Comparison of ENCODE assay signal across 1 cellular context in the genomic region with DNA sequence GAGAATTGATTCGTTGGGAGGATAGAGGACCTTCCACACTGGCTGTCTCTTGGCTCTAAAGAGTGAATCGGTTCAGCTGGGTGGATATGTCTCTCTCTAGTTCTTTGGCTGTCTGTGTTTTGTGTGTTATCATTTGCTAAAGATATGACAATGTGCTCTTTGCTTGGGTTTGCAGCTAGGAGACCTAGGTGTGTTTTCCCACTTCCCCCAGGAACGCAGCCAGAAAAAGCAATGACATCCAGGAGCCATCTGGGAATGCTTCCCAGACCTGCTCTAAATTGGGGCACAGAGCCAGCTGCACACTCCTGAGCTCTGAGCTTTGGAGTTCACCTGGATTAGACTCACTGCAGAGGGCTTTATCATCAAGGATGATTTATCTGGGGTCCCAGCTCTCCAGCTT.
TF ChIP-seq lines count a peak whose summit lies in the region.

No MANE protein-coding gene starts in this region.

TF ChIP-seq in H1, 55 proteins besides CTCF, POLR2A, EP300 and RAD21 (continued from another document):
- TF ChIP-seq, protein P1, sequence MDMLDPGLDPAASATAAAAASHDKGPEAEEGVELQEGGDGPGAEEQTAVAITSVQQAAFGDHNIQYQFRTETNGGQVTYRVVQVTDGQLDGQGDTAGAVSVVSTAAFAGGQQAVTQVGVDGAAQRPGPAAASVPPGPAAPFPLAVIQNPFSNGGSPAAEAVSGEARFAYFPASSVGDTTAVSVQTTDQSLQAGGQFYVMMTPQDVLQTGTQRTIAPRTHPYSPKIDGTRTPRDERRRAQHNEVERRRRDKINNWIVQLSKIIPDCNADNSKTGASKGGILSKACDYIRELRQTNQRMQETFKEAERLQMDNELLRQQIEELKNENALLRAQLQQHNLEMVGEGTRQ (IDR thresholded peaks at IDR 0.05; ENCODE audit: low read length) = no peak
- TF ChIP-seq SP2 (IDR thresholded peaks at IDR 0.05; ENCODE audit: low read length) (no peak), EGR1 (IDR thresholded peaks at IDR 0.05; ENCODE audit: borderline replicate concordance, low read depth, low read length) (no peak), HDAC6 (IDR thresholded peaks at IDR 0.05; ENCODE audit: low read depth, low read length) (no peak), SRF (IDR thresholded peaks at IDR 0.05; ENCODE audit: low read depth, low read length) (no peak), NRF1 (IDR thresholded peaks at IDR 0.05; ENCODE audit: low read depth, low read length) (no peak), CBX5 (IDR thresholded peaks at IDR 0.05; ENCODE audit: low read depth, low read length) (no peak), RFX5 (IDR thresholded peaks at IDR 0.05; ENCODE audit: borderline replicate concordance, low read depth, low read length) (no peak)
- TF ChIP-seq, protein P2, sequence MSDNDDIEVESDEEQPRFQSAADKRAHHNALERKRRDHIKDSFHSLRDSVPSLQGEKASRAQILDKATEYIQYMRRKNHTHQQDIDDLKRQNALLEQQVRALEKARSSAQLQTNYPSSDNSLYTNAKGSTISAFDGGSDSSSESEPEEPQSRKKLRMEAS (IDR thresholded peaks at IDR 0.05) = no peak
- TF ChIP-seq, protein P3, sequence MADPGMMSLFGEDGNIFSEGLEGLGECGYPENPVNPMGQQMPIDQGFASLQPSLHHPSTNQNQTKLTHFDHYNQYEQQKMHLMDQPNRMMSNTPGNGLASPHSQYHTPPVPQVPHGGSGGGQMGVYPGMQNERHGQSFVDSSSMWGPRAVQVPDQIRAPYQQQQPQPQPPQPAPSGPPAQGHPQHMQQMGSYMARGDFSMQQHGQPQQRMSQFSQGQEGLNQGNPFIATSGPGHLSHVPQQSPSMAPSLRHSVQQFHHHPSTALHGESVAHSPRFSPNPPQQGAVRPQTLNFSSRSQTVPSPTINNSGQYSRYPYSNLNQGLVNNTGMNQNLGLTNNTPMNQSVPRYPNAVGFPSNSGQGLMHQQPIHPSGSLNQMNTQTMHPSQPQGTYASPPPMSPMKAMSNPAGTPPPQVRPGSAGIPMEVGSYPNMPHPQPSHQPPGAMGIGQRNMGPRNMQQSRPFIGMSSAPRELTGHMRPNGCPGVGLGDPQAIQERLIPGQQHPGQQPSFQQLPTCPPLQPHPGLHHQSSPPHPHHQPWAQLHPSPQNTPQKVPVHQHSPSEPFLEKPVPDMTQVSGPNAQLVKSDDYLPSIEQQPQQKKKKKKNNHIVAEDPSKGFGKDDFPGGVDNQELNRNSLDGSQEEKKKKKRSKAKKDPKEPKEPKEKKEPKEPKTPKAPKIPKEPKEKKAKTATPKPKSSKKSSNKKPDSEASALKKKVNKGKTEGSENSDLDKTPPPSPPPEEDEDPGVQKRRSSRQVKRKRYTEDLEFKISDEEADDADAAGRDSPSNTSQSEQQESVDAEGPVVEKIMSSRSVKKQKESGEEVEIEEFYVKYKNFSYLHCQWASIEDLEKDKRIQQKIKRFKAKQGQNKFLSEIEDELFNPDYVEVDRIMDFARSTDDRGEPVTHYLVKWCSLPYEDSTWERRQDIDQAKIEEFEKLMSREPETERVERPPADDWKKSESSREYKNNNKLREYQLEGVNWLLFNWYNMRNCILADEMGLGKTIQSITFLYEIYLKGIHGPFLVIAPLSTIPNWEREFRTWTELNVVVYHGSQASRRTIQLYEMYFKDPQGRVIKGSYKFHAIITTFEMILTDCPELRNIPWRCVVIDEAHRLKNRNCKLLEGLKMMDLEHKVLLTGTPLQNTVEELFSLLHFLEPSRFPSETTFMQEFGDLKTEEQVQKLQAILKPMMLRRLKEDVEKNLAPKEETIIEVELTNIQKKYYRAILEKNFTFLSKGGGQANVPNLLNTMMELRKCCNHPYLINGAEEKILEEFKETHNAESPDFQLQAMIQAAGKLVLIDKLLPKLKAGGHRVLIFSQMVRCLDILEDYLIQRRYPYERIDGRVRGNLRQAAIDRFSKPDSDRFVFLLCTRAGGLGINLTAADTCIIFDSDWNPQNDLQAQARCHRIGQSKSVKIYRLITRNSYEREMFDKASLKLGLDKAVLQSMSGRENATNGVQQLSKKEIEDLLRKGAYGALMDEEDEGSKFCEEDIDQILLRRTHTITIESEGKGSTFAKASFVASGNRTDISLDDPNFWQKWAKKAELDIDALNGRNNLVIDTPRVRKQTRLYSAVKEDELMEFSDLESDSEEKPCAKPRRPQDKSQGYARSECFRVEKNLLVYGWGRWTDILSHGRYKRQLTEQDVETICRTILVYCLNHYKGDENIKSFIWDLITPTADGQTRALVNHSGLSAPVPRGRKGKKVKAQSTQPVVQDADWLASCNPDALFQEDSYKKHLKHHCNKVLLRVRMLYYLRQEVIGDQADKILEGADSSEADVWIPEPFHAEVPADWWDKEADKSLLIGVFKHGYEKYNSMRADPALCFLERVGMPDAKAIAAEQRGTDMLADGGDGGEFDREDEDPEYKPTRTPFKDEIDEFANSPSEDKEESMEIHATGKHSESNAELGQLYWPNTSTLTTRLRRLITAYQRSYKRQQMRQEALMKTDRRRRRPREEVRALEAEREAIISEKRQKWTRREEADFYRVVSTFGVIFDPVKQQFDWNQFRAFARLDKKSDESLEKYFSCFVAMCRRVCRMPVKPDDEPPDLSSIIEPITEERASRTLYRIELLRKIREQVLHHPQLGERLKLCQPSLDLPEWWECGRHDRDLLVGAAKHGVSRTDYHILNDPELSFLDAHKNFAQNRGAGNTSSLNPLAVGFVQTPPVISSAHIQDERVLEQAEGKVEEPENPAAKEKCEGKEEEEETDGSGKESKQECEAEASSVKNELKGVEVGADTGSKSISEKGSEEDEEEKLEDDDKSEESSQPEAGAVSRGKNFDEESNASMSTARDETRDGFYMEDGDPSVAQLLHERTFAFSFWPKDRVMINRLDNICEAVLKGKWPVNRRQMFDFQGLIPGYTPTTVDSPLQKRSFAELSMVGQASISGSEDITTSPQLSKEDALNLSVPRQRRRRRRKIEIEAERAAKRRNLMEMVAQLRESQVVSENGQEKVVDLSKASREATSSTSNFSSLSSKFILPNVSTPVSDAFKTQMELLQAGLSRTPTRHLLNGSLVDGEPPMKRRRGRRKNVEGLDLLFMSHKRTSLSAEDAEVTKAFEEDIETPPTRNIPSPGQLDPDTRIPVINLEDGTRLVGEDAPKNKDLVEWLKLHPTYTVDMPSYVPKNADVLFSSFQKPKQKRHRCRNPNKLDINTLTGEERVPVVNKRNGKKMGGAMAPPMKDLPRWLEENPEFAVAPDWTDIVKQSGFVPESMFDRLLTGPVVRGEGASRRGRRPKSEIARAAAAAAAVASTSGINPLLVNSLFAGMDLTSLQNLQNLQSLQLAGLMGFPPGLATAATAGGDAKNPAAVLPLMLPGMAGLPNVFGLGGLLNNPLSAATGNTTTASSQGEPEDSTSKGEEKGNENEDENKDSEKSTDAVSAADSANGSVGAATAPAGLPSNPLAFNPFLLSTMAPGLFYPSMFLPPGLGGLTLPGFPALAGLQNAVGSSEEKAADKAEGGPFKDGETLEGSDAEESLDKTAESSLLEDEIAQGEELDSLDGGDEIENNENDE (IDR thresholded peaks at IDR 0.05; ENCODE audit: insufficient replicate concordance, low read length) = no peak
